In genomic region chr12:101811342-101811741, GRCh38 we compare ENCODE assay signal across 8 cellular contexts. TPM values are rescaled to one million over a fixed set of nuclear protein-coding genes. Genes with fewer than 3 reads are reported as not detected.
DNase-seq lines count a peak whose midpoint lies in the region; ATAC-seq and TF ChIP-seq lines count a peak whose summit lies in the region.
"Not testable (repeated sequence)": the region's sequence is repeated elsewhere in the genome, so short reads cannot be mapped to it uniquely, and the experiment has no call there.

No MANE protein-coding gene starts in this region.

- H3K4me3 ChIP-seq in CD4-positive, alpha-beta memory T cell (ENCODE audit: low read length in 2 of 2); NB4 (ENCODE audit: low read depth, low read length): not testable (repeated sequence)
- peak overlapping the region; percentile 31 for H3K4me3 ChIP-seq in left ventricle myocardium inferior

- peaks cover 11 to 22% (median 15%) of the 10 kb centered on the region in 4 donors for H3K4me1 Mint-ChIP-seq in CD4-positive, alpha-beta memory T cell
- peaks cover 25% of the 10 kb centered on the region for H3K4me1 Mint-ChIP-seq in T-helper 2 cell treated with Interferon-gamma antibody and Interleukin-4, amounts not matched to agents 5 μg/mL and 100 μg/mL, for 36 hours (ENCODE audit: low read depth)
- H3K4me1 Mint-ChIP-seq in activated T-cell treated with anti-CD3 and anti-CD28 coated beads, Interleukin-2, amount 50 U/mL, for 24 hours (ENCODE audit: low read depth), result peaks cover 49% of the 10 kb centered on the region
- peaks cover 45% of the 10 kb centered on the region for H3K4me1 Mint-ChIP-seq in activated naive CD4-positive, alpha-beta T cell treated with anti-CD3 and anti-CD28 coated beads, Interleukin-2, amount 50 U/mL, for 24 hours
- peaks cover 19% of the 10 kb centered on the region for H3K4me1 Mint-ChIP-seq in nephron
- peaks cover 47% of the 10 kb centered on the region for H3K4me1 Mint-ChIP-seq in stimulated activated memory B cell treated with anti-CD40 and anti-IgM and Interleukin-4, amounts not matched to agents 10 μg/mL and 1 μg/mL and 100 μg/mL, for 72 hours

- not testable (repeated sequence) for ATAC-seq in stimulated activated memory B cell treated with anti-CD40 and anti-IgM and Interleukin-4, amounts not matched to agents 10 μg/mL and 1 μg/mL and 100 μg/mL, for 72 hours

- H3K9me3 ChIP-seq in CD4-positive, alpha-beta memory T cell (ENCODE audit: control insufficient read depth in 1 of 2, low read length in 2 of 2); left ventricle myocardium inferior (replicated peaks): not testable (repeated sequence)

- not testable (repeated sequence) for H3K27ac ChIP-seq in CD4-positive, alpha-beta memory T cell (ENCODE audit: low read depth, low read length)
- peak overlapping the region; percentile 69 for H3K27ac ChIP-seq in left ventricle myocardium inferior (replicated peaks)

- peaks cover 3 to 11% of the 10 kb centered on the region in 2 donors for H3K36me3 Mint-ChIP-seq in CD4-positive, alpha-beta memory T cell
- H3K36me3 Mint-ChIP-seq in T-helper 2 cell treated with Interferon-gamma antibody and Interleukin-4, amounts not matched to agents 5 μg/mL and 100 μg/mL, for 36 hours (ENCODE audit: low read depth), result peaks cover 31% of the 10 kb centered on the region
- peaks cover 22% of the 10 kb centered on the region for H3K36me3 Mint-ChIP-seq in activated T-cell treated with anti-CD3 and anti-CD28 coated beads, Interleukin-2, amount 50 U/mL, for 24 hours (ENCODE audit: low read depth)
- not testable (repeated sequence) for H3K36me3 Mint-ChIP-seq in activated naive CD4-positive, alpha-beta T cell treated with anti-CD3 and anti-CD28 coated beads, Interleukin-2, amount 50 U/mL, for 24 hours; nephron (ENCODE audit: low read depth)
- peaks cover 31% of the 10 kb centered on the region for H3K36me3 Mint-ChIP-seq in stimulated activated memory B cell treated with anti-CD40 and anti-IgM and Interleukin-4, amounts not matched to agents 10 μg/mL and 1 μg/mL and 100 μg/mL, for 72 hours

- not testable (repeated sequence) for H3K9me3 Mint-ChIP-seq in CD4-positive, alpha-beta memory T cell; T-helper 2 cell treated with Interferon-gamma antibody and Interleukin-4, amounts not matched to agents 5 μg/mL and 100 μg/mL, for 36 hours; activated T-cell treated with anti-CD3 and anti-CD28 coated beads, Interleukin-2, amount 50 U/mL, for 24 hours; activated naive CD4-positive, alpha-beta T cell treated with anti-CD3 and anti-CD28 coated beads, Interleukin-2, amount 50 U/mL, for 24 hours; nephron; stimulated activated memory B cell treated with anti-CD40 and anti-IgM and Interleukin-4, amounts not matched to agents 10 μg/mL and 1 μg/mL and 100 μg/mL, for 72 hours

- not testable (repeated sequence) for H3K36me3 ChIP-seq in CD4-positive, alpha-beta memory T cell (ENCODE audit: insufficient read depth, low read length); left ventricle myocardium inferior

- not testable (repeated sequence) for TF ChIP-seq CTCF in NB4 (IDR thresholded peaks at IDR 0.05; ENCODE audit: low read depth, low read length); left ventricle myocardium inferior (IDR thresholded peaks at IDR 0.05; ENCODE audit: borderline replicate concordance); nephron (IDR thresholded peaks at IDR 0.05; ENCODE audit: unreplicated experiment in 3 of 3)

- POLR2A ChIA-PET in CD4-positive, alpha-beta memory T cell (lab: Charles Lee; ENCODE audit: partially characterized antibody), result not testable (repeated sequence)

- CTCF ChIA-PET in CD4-positive, alpha-beta memory T cell (lab: Charles Lee; ENCODE audit: partially characterized antibody), result interaction anchor here (0.9 kb wide), 1 partner anchor 9 kb away, joined by 3 read pairs; no protein-coding TSS in a partner anchor

- H3K4me1 ChIP-seq in CD4-positive, alpha-beta memory T cell (ENCODE audit: insufficient read depth, low read length), result not testable (repeated sequence)
- H3K4me1 ChIP-seq in left ventricle myocardium inferior, result peaks cover 22% of the 10 kb centered on the region

- intact Hi-C loops in CD4-positive, alpha-beta memory T cell (cut with micrococcal nuclease); left ventricle myocardium inferior (cut with micrococcal nuclease): not testable (repeated sequence)

- TF ChIP-seq POLR2A in NB4 (IDR thresholded peaks at IDR 0.05; ENCODE audit: extremely low read depth, insufficient read length), result not testable (repeated sequence)

- not testable (repeated sequence) for H3K27me3 ChIP-seq in CD4-positive, alpha-beta memory T cell (ENCODE audit: insufficient read depth, low read length); left ventricle myocardium inferior (ENCODE audit: low read depth)

- not testable (repeated sequence) for H3K4me3 Mint-ChIP-seq in CD4-positive, alpha-beta memory T cell; T-helper 2 cell treated with Interferon-gamma antibody and Interleukin-4, amounts not matched to agents 5 μg/mL and 100 μg/mL, for 36 hours; activated T-cell treated with anti-CD3 and anti-CD28 coated beads, Interleukin-2, amount 50 U/mL, for 24 hours; activated naive CD4-positive, alpha-beta T cell treated with anti-CD3 and anti-CD28 coated beads, Interleukin-2, amount 50 U/mL, for 24 hours; nephron; stimulated activated memory B cell treated with anti-CD40 and anti-IgM and Interleukin-4, amounts not matched to agents 10 μg/mL and 1 μg/mL and 100 μg/mL, for 72 hours

- peak overlapping the region in 4 of 7 donors; percentile 49 to 89 (median 71) for H3K27ac Mint-ChIP-seq in CD4-positive, alpha-beta memory T cell
- H3K27ac Mint-ChIP-seq in T-helper 2 cell treated with Interferon-gamma antibody and Interleukin-4, amounts not matched to agents 5 μg/mL and 100 μg/mL, for 36 hours, result peak overlapping the region; percentile 63
- peak overlapping the region; percentile 70 for H3K27ac Mint-ChIP-seq in activated T-cell treated with anti-CD3 and anti-CD28 coated beads, Interleukin-2, amount 50 U/mL, for 24 hours
- H3K27ac Mint-ChIP-seq in activated naive CD4-positive, alpha-beta T cell treated with anti-CD3 and anti-CD28 coated beads, Interleukin-2, amount 50 U/mL, for 24 hours, result peak overlapping the region; percentile 84
- peak overlapping the region in 2 of 3 experiments; percentile 18 to 52 for H3K27ac Mint-ChIP-seq in nephron
- H3K27ac Mint-ChIP-seq in stimulated activated memory B cell treated with anti-CD40 and anti-IgM and Interleukin-4, amounts not matched to agents 10 μg/mL and 1 μg/mL and 100 μg/mL, for 72 hours, result peak overlapping the region; percentile 32

- not testable (repeated sequence) for H3K27me3 Mint-ChIP-seq in CD4-positive, alpha-beta memory T cell; T-helper 2 cell treated with Interferon-gamma antibody and Interleukin-4, amounts not matched to agents 5 μg/mL and 100 μg/mL, for 36 hours (ENCODE audit: low read depth); activated T-cell treated with anti-CD3 and anti-CD28 coated beads, Interleukin-2, amount 50 U/mL, for 24 hours; activated naive CD4-positive, alpha-beta T cell treated with anti-CD3 and anti-CD28 coated beads, Interleukin-2, amount 50 U/mL, for 24 hours; nephron (ENCODE audit: low read depth); stimulated activated memory B cell treated with anti-CD40 and anti-IgM and Interleukin-4, amounts not matched to agents 10 μg/mL and 1 μg/mL and 100 μg/mL, for 72 hours

- not testable (repeated sequence) for DNase-seq in CD4-positive, alpha-beta memory T cell; T-helper 2 cell treated with Interferon-gamma antibody and Interleukin-4, amounts not matched to agents 5 μg/mL and 100 μg/mL, for 36 hours (ENCODE audit: low spot score); activated T-cell treated with anti-CD3 and anti-CD28 coated beads, Interleukin-2, amount 50 U/mL, for 24 hours; left ventricle myocardium inferior
- DNase-seq in NB4 (ENCODE audit: low read depth), result peak; percentile 19

RNA-seq across cellular contexts. Expression of gene GNPTAB, which starts 19.4 kb away (rescaled TPM):
- total RNA-seq in CD4-positive, alpha-beta memory T cell, result 10 to 100 TPM; 37.2 to 42.8 TPM
- polyA plus RNA-seq in CD4-positive, alpha-beta memory T cell, result 10 to 100 TPM; 15.3 to 31.0 TPM
- 55.2 TPM for total RNA-seq in left ventricle myocardium inferior

Comparison
In these comparisons a context has a peak if more than half of its experiments do, and no peak if none do; other contexts are left out.
1. H3K27ac Mint-ChIP-seq: peak in every context shown above with its lines; median percentile 84 in activated naive CD4-positive, alpha-beta T cell treated with anti-CD3 and anti-CD28 coated beads, Interleukin-2, amount 50 U/mL, for 24 hours; 71 in CD4-positive, alpha-beta memory T cell; 70 in activated T-cell treated with anti-CD3 and anti-CD28 coated beads, Interleukin-2, amount 50 U/mL, for 24 hours; 63 in T-helper 2 cell treated with Interferon-gamma antibody and Interleukin-4, amounts not matched to agents 5 μg/mL and 100 μg/mL, for 36 hours; 35 in nephron; 32 in stimulated activated memory B cell treated with anti-CD40 and anti-IgM and Interleukin-4, amounts not matched to agents 10 μg/mL and 1 μg/mL and 100 μg/mL, for 72 hours.